25 cellular contexts compared by ENCODE assay signal in genomic region chr1:24575905-24576587, GRCh38. TPM values are rescaled to one million over a fixed set of nuclear protein-coding genes. Genes with fewer than 3 reads are reported as not detected.
A peak's percentile ranks its signal among the peaks of the same experiment; 100 is the strongest.
DNase-seq lines count a peak whose midpoint lies in the region; ATAC-seq, FAIRE-seq and TF ChIP-seq lines count a peak whose summit lies in the region.
"Had no signal": no experiment of that assay in that cellular context is flagged by ENCODE, and none has a peak within 500 bp of the region (broad histone marks: within the 10 kb centered on the region; RNA-seq: fewer than 3 reads in every experiment).

No MANE protein-coding gene starts in this region.

- no peaks in the 10 kb centered on the region for H3K9me3 ChIP-seq in right cardiac atrium (ENCODE audit: control insufficient read depth, low read length)
- no peaks in the 10 kb centered on the region for H3K9me3 ChIP-seq in kidney (ENCODE audit: control insufficient read depth in 1 of 2, low read length in 2 of 2)
- H3K9me3 ChIP-seq in pancreas: no peaks in the 10 kb centered on the region
- H3K9me3 ChIP-seq: A549, BLaER1, upper lobe of left lung had no signal

- H3K27me3 ChIP-seq in right cardiac atrium (ENCODE audit: control insufficient read depth, insufficient read depth): no peaks in the 10 kb centered on the region
- no peaks in the 10 kb centered on the region for H3K27me3 ChIP-seq in pancreas
- H3K27me3 ChIP-seq: BLaER1, cardiac muscle cell, dorsolateral prefrontal cortex, upper lobe of left lung had no signal

- 39% methylated on average over 14 of the region's 14 CpGs for WGBS in right cardiac atrium
- WGBS in pancreas, 2 donors: 39 to 42% methylated on average over 14 of the region's 14 CpGs

- no peak overlapping the region for H3K9ac ChIP-seq in kidney (ENCODE audit: low read length in 2 of 2)
- H3K9ac ChIP-seq: BLaER1, parathyroid adenoma had no signal

- TF ChIP-seq CTCF in kidney (IDR thresholded peaks at IDR 0.05; ENCODE audit: borderline replicate concordance, extremely low read depth, insufficient read depth): no peak
- no peak for TF ChIP-seq CTCF in pancreas (IDR thresholded peaks at IDR 0.05)

- intact Hi-C loops in right cardiac atrium (cut with DNase I): no loop called here
- intact Hi-C loops in cardiac septum (cut with DNase I): no loop called here
- intact Hi-C loops in kidney (cut with DNase I): no loop called here
- intact Hi-C loops in pancreas (cut with DNase I): no loop called here

- ATAC-seq in right cardiac atrium (peak; percentile 44 to 70), pancreas (peak in 3 of 4 donors; percentile 40 to 74 (median 66)), GM21381 (IDR thresholded peaks at IDR 0.05; ENCODE audit: unreplicated experiment) (no peak), HG03460 (IDR thresholded peaks at IDR 0.05; ENCODE audit: unreplicated experiment) (no peak)
- ATAC-seq: A549; naive thymus-derived CD4-positive, alpha-beta T cell; stimulated activated naive CD8-positive, alpha-beta T cell treated with anti-CD3 and anti-CD28 coated beads, Interleukin-15, Interleukin-2, amounts not matched to agents 100 U/mL and 50 U/mL, for 24 hours had no signal

- no peak for FAIRE-seq in kidney (lab: Jason Lieb, UNC)
- FAIRE-seq in pancreas (lab: Jason Lieb, UNC): no peak
- FAIRE-seq: A549, G401.6 had no signal

- in situ Hi-C loops in KBM-7 (cut with MboI; ENCODE audit: low pct_unique_long_range_greater_than_20kb, low sequenced_read_pairs): no loop called here

- peak in 2 of 3 donors; percentile 27 to 64 for DNase-seq in right cardiac atrium
- no peak for DNase-seq in cardiac septum (ENCODE audit: low spot score)
- peak; percentile 58 for DNase-seq in kidney
- no peak for DNase-seq in pancreas
- no peak for DNase-seq in KBM-7
- DNase-seq in COLO668 (lab: John Stamatoyannopoulos, UW; ENCODE audit: unreplicated experiment): no peak
- DNase-seq: activated CD4-positive, alpha-beta T cell treated with anti-CD3 and anti-CD28 coated beads, Interleukin-2, amount 50 U/mL, for 48 hours; activated gamma-delta T cell; activated T-cell treated with anti-CD3 and anti-CD28 coated beads for 4 hours; foreskin fibroblast; naive thymus-derived CD4-positive, alpha-beta T cell; PC-9; stimulated activated CD4-positive, alpha-beta T cell treated with anti-CD3 and anti-CD28 coated beads, Interleukin-1b, Interleukin-23, amount 100 ng/mL, for 48 hours; stimulated activated naive CD8-positive, alpha-beta T cell treated with anti-CD3 and anti-CD28 coated beads, Interleukin-15, Interleukin-2, amounts not matched to agents 100 U/mL and 50 U/mL, for 24 hours had no signal

- peaks cover 3% of the 10 kb centered on the region for H3K4me1 ChIP-seq in right cardiac atrium (ENCODE audit: control insufficient read depth, insufficient read depth, low read length)
- no peaks in the 10 kb centered on the region for H3K4me1 ChIP-seq in kidney (ENCODE audit: control insufficient read depth in 1 of 2, insufficient read depth in 1 of 2, low read depth in 1 of 2, low read length in 2 of 2)
- H3K4me1 ChIP-seq in pancreas: no peaks in the 10 kb centered on the region
- H3K4me1 ChIP-seq: A549, parathyroid adenoma had no signal

- H3K36me3 ChIP-seq in kidney (ENCODE audit: control insufficient read depth in 1 of 2, insufficient read depth in 2 of 2, low read length in 2 of 2) (no peaks in the 10 kb centered on the region), pancreas (no peaks in the 10 kb centered on the region)
- H3K36me3 ChIP-seq: BLaER1, cardiac muscle cell, upper lobe of left lung had no signal

- H3K4me3 ChIP-seq in right cardiac atrium (ENCODE audit: low read length): no peak overlapping the region
- no peak overlapping the region for H3K4me3 ChIP-seq in kidney (ENCODE audit: low read length in 2 of 2)
- H3K4me3 ChIP-seq in pancreas: no peak overlapping the region
- H3K4me3 ChIP-seq: A549, BLaER1, cardiac muscle cell, dorsolateral prefrontal cortex, lung, PC-9, upper lobe of left lung had no signal

- no peak overlapping the region for H3K27ac ChIP-seq in right cardiac atrium (ENCODE audit: low read length)
- no peak overlapping the region for H3K27ac ChIP-seq in kidney (ENCODE audit: low read depth in 2 of 2, low read length in 2 of 2)
- H3K27ac ChIP-seq in pancreas: peak overlapping the region in 1 of 4 donors; percentile 0
- H3K27ac ChIP-seq: BLaER1, cardiac muscle cell, epithelial cell of prostate, parathyroid adenoma, PC-9 had no signal

RNA-seq across cellular contexts. Expression of gene NCMAP, which starts 20.2 kb away (rescaled TPM):
- total RNA-seq in right cardiac atrium (under 1 TPM in 3 of 4 donors, not detected in 1; 0.21 to 0.71 (median 0.71) TPM), cardiac septum (not detected), kidney (11.0 TPM), pancreas (10 to 100 TPM in 3 of 6 donors, 1 to 10 TPM in 3; 6.9 to 24.7 (median 11.8) TPM)
- polyA plus RNA-seq in right cardiac atrium (1.0 TPM), kidney (ENCODE audit: insufficient read depth, low read depth, low replicate concordance) (0.65 TPM), pancreas (1 to 10 TPM; 6.3 to 9.7 TPM)
- total RNA-seq: cardiac muscle cell had no signal
- polyA plus RNA-seq: cardiac muscle cell had no signal

Comparison
In these comparisons a context has a peak if more than half of its experiments do, and no peak if none do; other contexts are left out.
1. DNase-seq: peak in right cardiac atrium (2 of 3) and kidney (single experiment); none in cardiac septum (single experiment), pancreas (0 of 6), KBM-7 (single experiment) and COLO668 (single experiment).
2. ATAC-seq: peak in right cardiac atrium (2 of 2) and pancreas (3 of 4); none in GM21381 (single experiment) and HG03460 (single experiment).